ENCODE assay signal across 23 cellular contexts in genomic region chr16:73002836-73003235, GRCh38. TPM values are rescaled to one million over a fixed set of nuclear protein-coding genes. Genes with fewer than 3 reads are reported as not detected.
DNase-seq lines count a peak whose midpoint lies in the region; ATAC-seq, FAIRE-seq and TF ChIP-seq lines count a peak whose summit lies in the region.
"Had no signal": no experiment of that assay in that cellular context is flagged by ENCODE, and none has a peak within 500 bp of the region (broad histone marks: within the 10 kb centered on the region; RNA-seq: fewer than 3 reads in every experiment).

No MANE protein-coding gene starts in this region.

- H3K4me1 Mint-ChIP-seq in astrocyte (ENCODE audit: low read depth, unreplicated experiment) (peaks cover 20% of the 10 kb centered on the region), type B pancreatic cell (ENCODE audit: unreplicated experiment) (peaks cover 27% of the 10 kb centered on the region)
- H3K4me1 Mint-ChIP-seq in stimulated activated effector memory CD8-positive, alpha-beta T cell treated with anti-CD3 and anti-CD28 coated beads, Interleukin-12 subunit alpha, Interleukin-12 subunit beta, amount 100 ng/mL, for 72 hours, result no peaks in the 10 kb centered on the region
- no peaks in the 10 kb centered on the region for H3K4me1 Mint-ChIP-seq in activated CD4-positive, alpha-beta memory T cell treated with anti-CD3 and anti-CD28 coated beads for 36 hours (ENCODE audit: low read depth)

- H3K27me3 Mint-ChIP-seq in astrocyte (ENCODE audit: low read depth, unreplicated experiment) (no peaks in the 10 kb centered on the region), type B pancreatic cell (no peaks in the 10 kb centered on the region)
- no peaks in the 10 kb centered on the region for H3K27me3 Mint-ChIP-seq in activated CD4-positive, alpha-beta memory T cell treated with anti-CD3 and anti-CD28 coated beads for 36 hours

- 91% methylated on average over 1 of the region's 1 CpG for WGBS in GM23248 (ENCODE audit: low coverage in 1 of 2, low lambda C conversion rate in 2 of 2, missing lambda C conversion rate in 2 of 2), 2 experiments

- H3K9me3 ChIP-seq in GM23248 (ENCODE audit: low read depth) (no peaks in the 10 kb centered on the region), astrocyte (ENCODE audit: insufficient read depth, low read depth, low read length) (peaks cover 2% of the 10 kb centered on the region), lower lobe of right lung (no peaks in the 10 kb centered on the region)
- H3K9me3 ChIP-seq: A549 had no signal

- TF ChIP-seq CTCF in astrocyte (IDR thresholded peaks at IDR 0.05; ENCODE audit: insufficient read depth, low read depth, low read length), result no peak
- TF ChIP-seq CTCF in type B pancreatic cell (conservative IDR thresholded peaks at IDR 0.05), result no peak
- no peak for TF ChIP-seq CTCF in lower lobe of right lung (IDR thresholded peaks at IDR 0.05)

- intact Hi-C loops in lower lobe of right lung (cut with DNase I), result no loop called here
- intact Hi-C loops in activated CD4-positive, alpha-beta memory T cell treated with anti-CD3 and anti-CD28 coated beads for 36 hours (cut with micrococcal nuclease), result no loop called here

- FAIRE-seq in astrocyte (lab: Jason Lieb, UNC), result no peak
- FAIRE-seq: A549, GM12892, GM18507 had no signal

- no peak overlapping the region for H2AFZ ChIP-seq in GM23248
- H2AFZ ChIP-seq in astrocyte (ENCODE audit: low read depth, low read length), result no peak overlapping the region

- H3K9me3 Mint-ChIP-seq in astrocyte (ENCODE audit: unreplicated experiment), result peaks cover 10% of the 10 kb centered on the region
- H3K9me3 Mint-ChIP-seq in type B pancreatic cell, result peaks cover 10% of the 10 kb centered on the region
- H3K9me3 Mint-ChIP-seq in stimulated activated effector memory CD8-positive, alpha-beta T cell treated with anti-CD3 and anti-CD28 coated beads, Interleukin-12 subunit alpha, Interleukin-12 subunit beta, amount 100 ng/mL, for 72 hours, result no peaks in the 10 kb centered on the region
- peaks cover 9% of the 10 kb centered on the region for H3K9me3 Mint-ChIP-seq in activated CD4-positive, alpha-beta memory T cell treated with anti-CD3 and anti-CD28 coated beads for 36 hours

- H3K9ac ChIP-seq in GM23248, result no peak overlapping the region
- H3K9ac ChIP-seq in astrocyte (ENCODE audit: low read length), result no peak overlapping the region
- H3K9ac ChIP-seq: BLaER1 treated with 17β-estradiol and CSF1 and Interleukin-3, amounts not matched to agents 10 nM and 100 nM had no signal

- H3K4me3 ChIP-seq in GM23248 (no peak overlapping the region; the same call in 1 of the 2 replicates), astrocyte (ENCODE audit: insufficient read depth, low read depth, low read length) (no peak overlapping the region), lower lobe of right lung (no peak overlapping the region)
- H3K4me3 ChIP-seq: A549; BLaER1 treated with 17β-estradiol and CSF1 and Interleukin-3, amounts not matched to agents 10 nM and 100 nM had no signal

- H3F3A ChIP-seq in GM23248 (ENCODE audit: insufficient read depth), result peaks cover 14% of the 10 kb centered on the region

- no peak for ATAC-seq in lower lobe of right lung
- ATAC-seq in stimulated activated effector memory CD8-positive, alpha-beta T cell treated with anti-CD3 and anti-CD28 coated beads, Interleukin-12 subunit alpha, Interleukin-12 subunit beta, amount 100 ng/mL, for 72 hours, result no peak
- ATAC-seq: A549; CD8-positive, alpha-beta T cell; PC-3 had no signal

- peak overlapping the region; percentile 30 for H3K4me2 ChIP-seq in GM23248 (ENCODE audit: unreplicated experiment)
- H3K4me2 ChIP-seq in astrocyte (ENCODE audit: low read length), result peak overlapping the region; percentile 19
- H3K4me2 ChIP-seq: A549; BLaER1 treated with 17β-estradiol and CSF1 and Interleukin-3, amounts not matched to agents 10 nM and 100 nM had no signal

- in situ Hi-C loops in GM23248 (cut with MboI), result no loop called here

- H3K79me2 ChIP-seq in GM23248 (ENCODE audit: insufficient read depth) (peaks cover 100% of the 10 kb centered on the region), astrocyte (ENCODE audit: insufficient read depth, low read length) (peaks cover 79% of the 10 kb centered on the region)

- H4K20me1 ChIP-seq in GM23248 (ENCODE audit: insufficient read depth) (no peaks in the 10 kb centered on the region; the same call in none of the 2 replicates), astrocyte (ENCODE audit: insufficient read depth, low read length) (peaks cover 48% of the 10 kb centered on the region)

- POLR2A ChIA-PET in activated CD4-positive, alpha-beta memory T cell treated with anti-CD3 and anti-CD28 coated beads for 36 hours (lab: Charles Lee), result interaction anchor here (0.5 kb wide), 1 partner anchor 1773 kb away, joined by 3 read pairs; no protein-coding TSS in a partner anchor

- CTCF ChIA-PET in activated CD4-positive, alpha-beta memory T cell treated with anti-CD3 and anti-CD28 coated beads for 36 hours (lab: Charles Lee), result interaction anchor here (0.6 kb wide), 1 partner anchor 494 kb away, joined by 3 read pairs; no protein-coding TSS in a partner anchor

- H3K4me3 Mint-ChIP-seq in astrocyte (ENCODE audit: unreplicated experiment) (no peak overlapping the region), type B pancreatic cell (no peak overlapping the region)
- H3K4me3 Mint-ChIP-seq in stimulated activated effector memory CD8-positive, alpha-beta T cell treated with anti-CD3 and anti-CD28 coated beads, Interleukin-12 subunit alpha, Interleukin-12 subunit beta, amount 100 ng/mL, for 72 hours, result no peak overlapping the region
- no peak overlapping the region for H3K4me3 Mint-ChIP-seq in activated CD4-positive, alpha-beta memory T cell treated with anti-CD3 and anti-CD28 coated beads for 36 hours
- H3K4me3 Mint-ChIP-seq: CD8-positive, alpha-beta T cell; H9 had no signal

- H3K27me3 ChIP-seq in GM23248 (replicated peaks; ENCODE audit: insufficient read depth), result no peaks in the 10 kb centered on the region
- H3K27me3 ChIP-seq in astrocyte (ENCODE audit: insufficient read depth, low read length), result no peaks in the 10 kb centered on the region
- H3K27me3 ChIP-seq in lower lobe of right lung (ENCODE audit: low read depth), result no peaks in the 10 kb centered on the region
- H3K27me3 ChIP-seq: BLaER1 treated with 17β-estradiol and CSF1 and Interleukin-3, amounts not matched to agents 10 nM and 100 nM had no signal

- H3K9me2 ChIP-seq in GM23248 (ENCODE audit: insufficient read depth), result no peaks in the 10 kb centered on the region

- H3K27ac ChIP-seq in GM23248 (no peak overlapping the region), astrocyte (ENCODE audit: low read depth, low read length) (no peak overlapping the region), lower lobe of right lung (no peak overlapping the region)
- H3K27ac ChIP-seq: A549; BLaER1 treated with 17β-estradiol and CSF1 and Interleukin-3, amounts not matched to agents 10 nM and 100 nM; HL-60 had no signal

- H3K36me3 Mint-ChIP-seq in astrocyte (ENCODE audit: low read depth, unreplicated experiment) (peaks cover 18% of the 10 kb centered on the region), type B pancreatic cell (peaks cover 14% of the 10 kb centered on the region)
- H3K36me3 Mint-ChIP-seq in stimulated activated effector memory CD8-positive, alpha-beta T cell treated with anti-CD3 and anti-CD28 coated beads, Interleukin-12 subunit alpha, Interleukin-12 subunit beta, amount 100 ng/mL, for 72 hours, result no peaks in the 10 kb centered on the region
- H3K36me3 Mint-ChIP-seq in activated CD4-positive, alpha-beta memory T cell treated with anti-CD3 and anti-CD28 coated beads for 36 hours, result no peaks in the 10 kb centered on the region
- H3K36me3 Mint-ChIP-seq: CD8-positive, alpha-beta T cell had no signal

- H3K36me3 ChIP-seq in GM23248 (ENCODE audit: low read depth), result no peaks in the 10 kb centered on the region
- H3K36me3 ChIP-seq in astrocyte (ENCODE audit: insufficient read depth, low read length), result no peaks in the 10 kb centered on the region
- H3K36me3 ChIP-seq in lower lobe of right lung, result no peaks in the 10 kb centered on the region

- H3K4me1 ChIP-seq in GM23248 (ENCODE audit: insufficient read depth) (peaks cover 31% of the 10 kb centered on the region), astrocyte (ENCODE audit: insufficient read depth, low read length) (peaks cover 17% of the 10 kb centered on the region), lower lobe of right lung (peaks cover 27% of the 10 kb centered on the region)

- H3K27ac Mint-ChIP-seq in astrocyte (ENCODE audit: unreplicated experiment) (no peak overlapping the region), type B pancreatic cell (peak overlapping the region; percentile 4)
- H3K27ac Mint-ChIP-seq in stimulated activated effector memory CD8-positive, alpha-beta T cell treated with anti-CD3 and anti-CD28 coated beads, Interleukin-12 subunit alpha, Interleukin-12 subunit beta, amount 100 ng/mL, for 72 hours, result no peak overlapping the region
- H3K27ac Mint-ChIP-seq in activated CD4-positive, alpha-beta memory T cell treated with anti-CD3 and anti-CD28 coated beads for 36 hours, result no peak overlapping the region
- H3K27ac Mint-ChIP-seq: CD8-positive, alpha-beta T cell; H9 had no signal

- no peak for DNase-seq in GM23248
- peak; percentile 72 for DNase-seq in astrocyte (ENCODE audit: low read depth)
- peak; percentile 29 for DNase-seq in iris pigment epithelial cell (ENCODE audit: low read depth)
- DNase-seq in type B pancreatic cell (ENCODE audit: extremely low spot score, unreplicated experiment), result no peak
- DNase-seq in lower lobe of right lung, result no peak
- no peak for DNase-seq in stimulated activated effector memory CD8-positive, alpha-beta T cell treated with anti-CD3 and anti-CD28 coated beads, Interleukin-12 subunit alpha, Interleukin-12 subunit beta, amount 100 ng/mL, for 72 hours (ENCODE audit: low spot score in 2 of 2)
- DNase-seq in activated CD4-positive, alpha-beta memory T cell treated with anti-CD3 and anti-CD28 coated beads for 36 hours, result no peak
- DNase-seq: Calu3; CD8-positive, alpha-beta T cell; H9; NCI-H1048; NCI-H1436; NCI-H1930; NCI-H345; NCI-H524 treated with DMSO at 0.1 percent for 48 hours; PC-3; RPMI8226; SHP77 treated with DMSO at 0.1 percent for 48 hours had no signal

RNA-seq across cellular contexts. Expression of gene ZFHX3, which starts 45.1 kb away (rescaled TPM):
- 2.7 and 3.9 TPM in 2 replicates for total RNA-seq in GM23248 (2014; rRNA removed; shearing (Covaris generic))
- polyA plus RNA-seq in GM23248 (2016; fragmentation: Nextera tagmentation; extraction: Ambion mirVana), result 2.8 and 2.9 TPM in 2 replicates
- total RNA-seq in astrocyte, result 18.0 and 19.7 TPM in 2 replicates
- 47.4 and 48.5 TPM in 2 replicates for total RNA-seq in type B pancreatic cell (ENCODE audit: low replicate concordance)
- 29.3 TPM for total RNA-seq in lower lobe of right lung
- total RNA-seq in activated CD4-positive, alpha-beta memory T cell treated with anti-CD3 and anti-CD28 coated beads for 36 hours, result under 1 TPM; 0.21 to 0.68 TPM

Comparison
In these comparisons a context has a peak if more than half of its experiments do, and no peak if none do; other contexts are left out.
1. DNase-seq: peak in astrocyte (single experiment) and iris pigment epithelial cell (single experiment); none in GM23248 (single experiment), type B pancreatic cell (single experiment), lower lobe of right lung (single experiment), stimulated activated effector memory CD8-positive, alpha-beta T cell treated with anti-CD3 and anti-CD28 coated beads, Interleukin-12 subunit alpha, Interleukin-12 subunit beta, amount 100 ng/mL, for 72 hours (0 of 2) and activated CD4-positive, alpha-beta memory T cell treated with anti-CD3 and anti-CD28 coated beads for 36 hours (single experiment).